19 cellular contexts compared by ENCODE assay signal in the genomic region with DNA sequence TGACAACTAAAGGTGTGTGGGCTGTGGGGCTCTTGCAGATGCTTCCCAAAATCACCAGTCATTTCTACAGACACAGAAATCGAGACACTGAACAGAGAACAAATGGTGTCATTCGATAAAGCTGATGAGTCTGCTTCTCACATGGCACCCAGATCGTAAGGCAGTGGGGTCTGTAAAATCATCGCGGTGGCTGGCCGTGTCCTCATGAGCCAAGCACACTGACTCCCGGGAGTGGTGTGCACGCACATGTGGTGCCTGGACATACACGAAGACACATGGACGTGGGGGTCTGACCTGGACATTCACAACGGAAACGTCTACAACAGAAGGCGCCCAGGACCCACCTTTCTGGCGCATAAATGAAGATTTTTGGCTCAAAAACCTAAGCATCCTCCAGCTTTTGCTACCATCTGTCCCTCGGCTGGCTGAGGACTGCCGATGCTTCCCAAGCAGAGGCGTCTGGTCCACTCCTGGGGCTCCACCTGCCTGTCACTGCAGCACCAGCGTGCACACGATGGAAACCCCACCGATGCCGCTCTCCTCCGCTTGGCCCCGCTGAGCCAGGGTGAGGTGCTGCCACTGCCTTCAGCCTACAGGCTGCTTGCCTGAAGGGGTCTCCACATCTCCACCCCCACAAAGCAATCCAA. TPM values are rescaled to one million over a fixed set of nuclear protein-coding genes. Genes with fewer than 3 reads are reported as not detected.
"Had no signal": no experiment of that assay in that cellular context is flagged by ENCODE, and none has a peak within 500 bp of the region (broad histone marks: within the 10 kb centered on the region; RNA-seq: fewer than 3 reads in every experiment).

No MANE protein-coding gene starts in this region.

- H3K9me3 ChIP-seq: heart right ventricle, tibial artery had no signal

- H3K27me3 ChIP-seq: brain microvascular endothelial cell, heart right ventricle, tibial artery had no signal

- DNase-seq: activated CD4-positive, alpha-beta T cell treated with anti-CD3 and anti-CD28 coated beads, Interleukin-2, amount 10 ng/mL, durations not matched to agents 24 days and 14 days; activated CD4-positive, CD25-positive, alpha-beta regulatory T cell; activated CD8-positive, alpha-beta memory T cell treated with anti-CD3 and anti-CD28 coated beads, Interleukin-2, amount 50 U/mL, for 4 hours; activated CD8-positive, alpha-beta T cell treated with anti-CD3 and anti-CD28 coated beads, Interleukin-2, amount 10 ng/mL, durations not matched to agents 7 days and 5 days; activated effector memory CD4-positive, alpha-beta T cell treated with anti-CD3 and anti-CD28 coated beads, Interleukin-2, amount 50 U/mL, for 16 hours; activated T-cell treated with anti-CD3 and anti-CD28 coated beads, Interleukin-2, amount 50 U/mL, for 48 hours; amniotic stem cell; brain microvascular endothelial cell; effector memory CD4-positive, alpha-beta T cell; naive thymus-derived CD4-positive, alpha-beta T cell; stimulated activated CD4-positive, alpha-beta T cell treated with anti-CD3 and anti-CD28 coated beads, Interleukin-12 subunit alpha, Interleukin-12 subunit beta, amount 100 ng/mL, for 4 hours; tibial artery had no signal

- H3K4me1 ChIP-seq: parathyroid adenoma had no signal

- H3K27ac ChIP-seq: brain microvascular endothelial cell, epithelial cell of prostate, heart right ventricle, parathyroid adenoma, tibial artery had no signal

- H3K4me3 ChIP-seq: heart right ventricle, tibial artery had no signal

- ATAC-seq: activated CD8-positive, alpha-beta T cell treated with anti-CD3 and anti-CD28 coated beads, Interleukin-2, amount 10 ng/mL, durations not matched to agents 7 days and 5 days; naive thymus-derived CD4-positive, alpha-beta T cell; stimulated activated memory B cell treated with anti-CD40 and anti-IgM and Interleukin-4, amounts not matched to agents 10 μg/mL and 1 μg/mL and 100 μg/mL, for 72 hours had no signal

RNA-seq across cellular contexts. Expression of a gene that starts 6.8 kb away (rescaled TPM):
- total RNA-seq: activated CD8-positive, alpha-beta T cell treated with anti-CD3 and anti-CD28 coated beads, Interleukin-2, amount 10 ng/mL, durations not matched to agents 7 days and 5 days; frontal cortex had no signal
- polyA plus RNA-seq: fibroblast of lung had no signal

RNA-seq across cellular contexts. Expression of a gene that starts 27.1 kb away (rescaled TPM):
- total RNA-seq: activated CD4-positive, alpha-beta T cell treated with anti-CD3 and anti-CD28 coated beads, Interleukin-2, amount 10 ng/mL, durations not matched to agents 24 days and 14 days; activated CD8-positive, alpha-beta T cell treated with anti-CD3 and anti-CD28 coated beads, Interleukin-2, amount 10 ng/mL, durations not matched to agents 7 days and 5 days; fibroblast of lung; frontal cortex; heart right ventricle; mononuclear cell; naive thymus-derived CD4-positive, alpha-beta T cell had no signal
- polyA plus RNA-seq: fibroblast of lung; naive thymus-derived CD4-positive, alpha-beta T cell had no signal
